14 cellular contexts compared by ENCODE assay signal in genomic region chr15:77036537-77037474, GRCh38. TPM values are rescaled to one million over a fixed set of nuclear protein-coding genes. Genes with fewer than 3 reads are reported as not detected.
A peak's percentile ranks its signal among the peaks of the same experiment; 100 is the strongest.
DNase-seq lines count a peak whose midpoint lies in the region; ATAC-seq and TF ChIP-seq lines count a peak whose summit lies in the region.
"Had no signal": no experiment of that assay in that cellular context is flagged by ENCODE, and none has a peak within 500 bp of the region (broad histone marks: within the 10 kb centered on the region; RNA-seq: fewer than 3 reads in every experiment).

No MANE protein-coding gene starts in this region.

- H3K4me1 Mint-ChIP-seq in CD4-positive, alpha-beta T cell (ENCODE audit: low read depth), result peaks cover 8% of the 10 kb centered on the region
- peaks cover 6% of the 10 kb centered on the region for H3K4me1 Mint-ChIP-seq in dendritic cell treated with granulocyte-macrophage colony-stimulating factor and Interleukin-4, amounts not matched to agents 40 ng/mL and 50 ng/mL, for 4 days (ENCODE audit: low read depth)
- H3K4me1 Mint-ChIP-seq in neural crest cell, result peaks cover 8% of the 10 kb centered on the region

- CTCF ChIA-PET in CD4-positive, alpha-beta T cell (lab: Charles Lee), result no interaction called here

- DNase-seq in CD4-positive, alpha-beta T cell, result no peak
- DNase-seq in GM20000 (ENCODE audit: low spot score), result peak; percentile 12
- DNase-seq in neural crest cell (ENCODE audit: low read depth, low spot score), result no peak
- DNase-seq in GDM1 (lab: John Stamatoyannopoulos, UW), result no peak
- DNase-seq in NCI-H146 (lab: John Stamatoyannopoulos, UW), result no peak
- no peak for DNase-seq in GM19240 (ENCODE audit: insufficient read length, low spot score)
- DNase-seq: DMS 273 treated with DMSO at 0.1 percent for 48 hours; NCI-H1048; small intestine; stimulated activated naive CD4-positive, alpha-beta T cell treated with Interleukin-2 at 50 U/mL for 16 hours had no signal

- no peak for ATAC-seq in CD4-positive, alpha-beta T cell (ENCODE audit: poor library complexity)
- ATAC-seq in GM18505 (IDR thresholded peaks at IDR 0.05; ENCODE audit: unreplicated experiment), result no peak
- ATAC-seq: body of pancreas had no signal

- peaks cover 62% of the 10 kb centered on the region for H3K36me3 Mint-ChIP-seq in CD4-positive, alpha-beta T cell (ENCODE audit: low read depth)
- H3K36me3 Mint-ChIP-seq in dendritic cell treated with granulocyte-macrophage colony-stimulating factor and Interleukin-4, amounts not matched to agents 40 ng/mL and 50 ng/mL, for 4 days (ENCODE audit: low read depth), result peaks cover 70% of the 10 kb centered on the region
- H3K36me3 Mint-ChIP-seq in neural crest cell (ENCODE audit: low read depth), result peaks cover 16% of the 10 kb centered on the region

- intact Hi-C loops in CD4-positive, alpha-beta T cell (cut with DNase I, micrococcal nuclease), result no loop called here
- intact Hi-C loops in dendritic cell treated with granulocyte-macrophage colony-stimulating factor and Interleukin-4, amounts not matched to agents 40 ng/mL and 50 ng/mL, for 4 days (cut with micrococcal nuclease), result no loop called here

- no peak overlapping the region for H3K4me3 Mint-ChIP-seq in CD4-positive, alpha-beta T cell
- no peak overlapping the region for H3K4me3 Mint-ChIP-seq in dendritic cell treated with granulocyte-macrophage colony-stimulating factor and Interleukin-4, amounts not matched to agents 40 ng/mL and 50 ng/mL, for 4 days
- H3K4me3 Mint-ChIP-seq in neural crest cell, result peak overlapping the region; percentile 64

- no peak for TF ChIP-seq POLR2A in GM18505 (IDR thresholded peaks at IDR 0.05; ENCODE audit: borderline replicate concordance, extremely low read depth, insufficient read depth, insufficient read length)

- no peaks in the 10 kb centered on the region for H3K27me3 Mint-ChIP-seq in CD4-positive, alpha-beta T cell
- H3K27me3 Mint-ChIP-seq in dendritic cell treated with granulocyte-macrophage colony-stimulating factor and Interleukin-4, amounts not matched to agents 40 ng/mL and 50 ng/mL, for 4 days, result no peaks in the 10 kb centered on the region
- H3K27me3 Mint-ChIP-seq in neural crest cell (ENCODE audit: low read depth), result peaks cover 9% of the 10 kb centered on the region

- no peak for TF ChIP-seq CTCF in CD4-positive, alpha-beta T cell (IDR thresholded peaks at IDR 0.05)
- TF ChIP-seq CTCF in GM20000 (IDR thresholded peaks at IDR 0.05; ENCODE audit: extremely low read depth, missing control alignments) (no peak), neural crest cell (conservative IDR thresholded peaks at IDR 0.05) (no peak)

- H3K9me3 Mint-ChIP-seq in CD4-positive, alpha-beta T cell, result no peaks in the 10 kb centered on the region
- no peaks in the 10 kb centered on the region for H3K9me3 Mint-ChIP-seq in dendritic cell treated with granulocyte-macrophage colony-stimulating factor and Interleukin-4, amounts not matched to agents 40 ng/mL and 50 ng/mL, for 4 days
- peaks cover 2% of the 10 kb centered on the region for H3K9me3 Mint-ChIP-seq in neural crest cell

- no peaks in the 10 kb centered on the region for H3K27me3 ChIP-seq in CD4-positive, alpha-beta T cell (ENCODE audit: control insufficient read depth, insufficient read depth, low read length)
- H3K27me3 ChIP-seq: body of pancreas had no signal

- no peaks in the 10 kb centered on the region for H3K9me3 ChIP-seq in CD4-positive, alpha-beta T cell (ENCODE audit: control insufficient read depth, low read length)
- H3K9me3 ChIP-seq: body of pancreas had no signal

- peak overlapping the region; percentile 69 for H3K27ac Mint-ChIP-seq in CD4-positive, alpha-beta T cell
- peak overlapping the region; percentile 35 for H3K27ac Mint-ChIP-seq in dendritic cell treated with granulocyte-macrophage colony-stimulating factor and Interleukin-4, amounts not matched to agents 40 ng/mL and 50 ng/mL, for 4 days
- H3K27ac Mint-ChIP-seq in neural crest cell (ENCODE audit: unreplicated experiment), result peak overlapping the region; percentile 12

- POLR2A ChIA-PET in CD4-positive, alpha-beta T cell (lab: Charles Lee), result interaction anchor here (0.9 to 1.5 kb wide), 2 partner anchors 14 to 131 kb away, joined by 3 to 4 read pairs; partner anchors contain the start of gene SCAPER

- no peak overlapping the region for H3K27ac ChIP-seq in CD4-positive, alpha-beta T cell (ENCODE audit: low read depth, low read length)
- H3K27ac ChIP-seq: body of pancreas, VCaP had no signal

RNA-seq across cellular contexts. Expression of gene TSPAN3, which starts 34.1 kb away (rescaled TPM):
- total RNA-seq in CD4-positive, alpha-beta T cell, result 10 to 100 TPM; 14.7 to 15.5 TPM
- 258 and 259 TPM in 2 replicates for total RNA-seq in neural crest cell

RNA-seq across cellular contexts. Expression of gene PSTPIP1, which starts 41.9 kb away (rescaled TPM):
- total RNA-seq in CD4-positive, alpha-beta T cell, result 10 to 100 TPM; 79.4 to 82.7 TPM
- total RNA-seq in neural crest cell, result 0.84 and 1.5 TPM in 2 replicates

Comparison
In these comparisons a context has a peak if more than half of its experiments do, and no peak if none do; other contexts are left out.
1. H3K27ac Mint-ChIP-seq: peak in every context shown above with its lines; median percentile 69 in CD4-positive, alpha-beta T cell; 35 in dendritic cell treated with granulocyte-macrophage colony-stimulating factor and Interleukin-4, amounts not matched to agents 40 ng/mL and 50 ng/mL, for 4 days; 12 in neural crest cell.
2. RNA of gene TSPAN3, which starts 34.1 kb away (total RNA-seq): 258 to 259 TPM in neural crest cell; 14.7 to 15.5 TPM in CD4-positive, alpha-beta T cell; every median in the first group is over 10 times any median in the second.
3. RNA of gene PSTPIP1, which starts 41.9 kb away (total RNA-seq): 79.4 to 82.7 TPM in CD4-positive, alpha-beta T cell; 0.84 to 1.5 TPM in neural crest cell; every median in the first group is over 10 times any median in the second.